Comparison of ENCODE assay signal across 15 cellular contexts in genomic region chr11:134845474-134846435, GRCh38.
DNase-seq lines count a peak whose midpoint lies in the region; ATAC-seq and TF ChIP-seq lines count a peak whose summit lies in the region.
"Had no signal": no experiment of that assay in that cellular context is flagged by ENCODE, and none has a peak within 500 bp of the region (broad histone marks: within the 10 kb centered on the region; RNA-seq: fewer than 3 reads in every experiment).

No MANE protein-coding gene starts in this region.

- H3K27ac Mint-ChIP-seq in brain (peak overlapping the region in 3 of 5 experiments; percentile 16 to 67 (median 41)), type B pancreatic cell (peak overlapping the region; percentile 47)
- H3K27ac Mint-ChIP-seq: B cell; CD4-positive, alpha-beta T cell had no signal

- intact Hi-C loops in sciatic nerve (cut with DNase I): no loop called here

- H3K4me3 Mint-ChIP-seq in brain (no peak overlapping the region), type B pancreatic cell (no peak overlapping the region)
- H3K4me3 Mint-ChIP-seq: B cell; CD4-positive, alpha-beta T cell had no signal

- H3K9me3 Mint-ChIP-seq in brain (peaks cover 0 to 3% (median 0%) of the 10 kb centered on the region in 5 experiments), type B pancreatic cell (no peaks in the 10 kb centered on the region)
- H3K9me3 Mint-ChIP-seq: CD4-positive, alpha-beta T cell had no signal

- ATAC-seq in GM21528 (IDR thresholded peaks at IDR 0.05; ENCODE audit: low FRiP score, unreplicated experiment) (no peak), sciatic nerve (no peak)
- ATAC-seq: GM12878, HepG2 had no signal

- CTCF ChIA-PET in RWPE1 (lab: Yijun Ruan, JAX): interaction anchor here (0.5 kb wide), 2 partner anchors 230 to 796 kb away, joined by 3 read pairs; no protein-coding TSS in a partner anchor

- TF ChIP-seq CTCF in brain (conservative IDR thresholded peaks at IDR 0.05): no peak
- no peak for TF ChIP-seq CTCF in type B pancreatic cell (conservative IDR thresholded peaks at IDR 0.05)
- no peak for TF ChIP-seq CTCF in RWPE1 (conservative IDR thresholded peaks at IDR 0.05; ENCODE audit: low read depth)

- POLR2A ChIA-PET in RWPE1 (lab: Yijun Ruan, JAX; ENCODE audit: low non-redundant PET): no interaction called here

- H3K27ac ChIP-seq in RWPE1: no peak overlapping the region
- H3K27ac ChIP-seq: GM23248 had no signal

- DNase-seq in activated effector memory CD4-positive, alpha-beta T cell treated with anti-CD3 and anti-CD28 coated beads, Interleukin-2, amount 50 U/mL, for 16 hours: peak; percentile 56
- DNase-seq in activated effector memory CD4-positive, alpha-beta T cell treated with Interleukin-2 at 50 U/mL for 16 hours: no peak
- DNase-seq in mesenteric fat pad (ENCODE audit: low spot score) (peak; percentile 68), type B pancreatic cell (ENCODE audit: extremely low spot score, unreplicated experiment) (peak; percentile 52), sciatic nerve (ENCODE audit: low spot score) (no peak), RWPE1 (ENCODE audit: low spot score) (no peak)
- DNase-seq: C1 segment of cervical spinal cord; CD4-positive, alpha-beta T cell; DMS79; GM23248 had no signal

- peaks cover 12% of the 10 kb centered on the region for H3K27me3 Mint-ChIP-seq in brain
- peaks cover 25% of the 10 kb centered on the region for H3K27me3 Mint-ChIP-seq in type B pancreatic cell

- H3K4me1 Mint-ChIP-seq in brain: peaks cover 39% of the 10 kb centered on the region
- H3K4me1 Mint-ChIP-seq in type B pancreatic cell (ENCODE audit: unreplicated experiment): peaks cover 5% of the 10 kb centered on the region
- H3K4me1 Mint-ChIP-seq: B cell had no signal

- H3K36me3 Mint-ChIP-seq in brain (no peaks in the 10 kb centered on the region), type B pancreatic cell (no peaks in the 10 kb centered on the region)

Comparison
In these comparisons a context has a peak if more than half of its experiments do, and no peak if none do; other contexts are left out.
1. DNase-seq: peak in activated effector memory CD4-positive, alpha-beta T cell treated with anti-CD3 and anti-CD28 coated beads, Interleukin-2, amount 50 U/mL, for 16 hours (single experiment), mesenteric fat pad (single experiment) and type B pancreatic cell (single experiment); none in activated effector memory CD4-positive, alpha-beta T cell treated with Interleukin-2 at 50 U/mL for 16 hours (single experiment), sciatic nerve (single experiment) and RWPE1 (single experiment).